ENCODE assay signal across 1 cellular context in the genomic region with DNA sequence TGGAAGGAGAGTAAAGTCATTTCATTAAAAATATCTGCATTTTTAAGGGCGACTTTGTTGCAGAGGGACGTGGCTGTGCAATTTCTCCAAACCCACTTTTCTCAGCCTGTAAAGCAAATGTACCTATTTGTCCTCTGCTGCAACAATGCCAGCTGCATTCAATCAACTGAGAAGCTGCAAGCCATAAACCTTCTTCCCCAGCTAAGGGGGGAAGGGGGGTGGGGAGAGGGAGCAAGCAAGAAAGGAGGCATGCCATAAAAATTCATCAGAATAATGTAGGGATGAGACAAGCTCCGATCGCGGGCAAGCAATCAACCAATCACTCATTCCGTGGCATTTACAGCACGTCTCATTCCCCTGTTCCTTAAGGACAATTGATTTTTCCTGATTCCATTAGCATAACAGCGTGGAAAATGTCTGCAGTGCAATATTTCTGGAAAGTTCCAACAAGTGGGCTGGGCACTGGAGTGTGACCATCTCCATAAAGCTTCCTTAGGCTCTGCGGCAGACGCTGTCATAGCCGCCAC.
TF ChIP-seq lines count a peak whose summit lies in the region.

No MANE protein-coding gene starts in this region.

TF ChIP-seq in SK-N-SH treated with all-trans-retinoic acid at 6 μM for 48 hours, 23 proteins besides CTCF, POLR2A, EP300 and RAD21 (continued from another document):
- TF ChIP-seq TSHZ2 (CRISPR knock-in tag; IDR thresholded peaks at IDR 0.05) (no peak), ISL1 (CRISPR knock-in tag; IDR thresholded peaks at IDR 0.05) (no peak), CSDC2 (CRISPR knock-in tag; IDR thresholded peaks at IDR 0.05) (no peak), ZC3H10 (CRISPR knock-in tag; IDR thresholded peaks at IDR 0.05) (no peak), ESRRG (CRISPR knock-in tag; IDR thresholded peaks at IDR 0.05) (no peak), ARNTL (CRISPR knock-in tag; IDR thresholded peaks at IDR 0.05; ENCODE audit: borderline replicate concordance, low read depth) (no peak), TOX (CRISPR knock-in tag; IDR thresholded peaks at IDR 0.05; ENCODE audit: borderline replicate concordance) (no peak), SNAI2 (CRISPR knock-in tag; IDR thresholded peaks at IDR 0.05) (no peak), PPARA (CRISPR knock-in tag; IDR thresholded peaks at IDR 0.05; ENCODE audit: borderline replicate concordance) (no peak), GLIS3 (CRISPR knock-in tag; IDR thresholded peaks at IDR 0.05) (no peak), ZNF565 (CRISPR knock-in tag; conservative IDR thresholded peaks at IDR 0.05; ENCODE audit: low read depth) (no peak), ZNF8 (CRISPR knock-in tag; IDR thresholded peaks at IDR 0.05) (no peak), OSR1 (CRISPR knock-in tag; IDR thresholded peaks at IDR 0.05) (no peak)
